Comparison of ENCODE assay signal across 21 cellular contexts in the genomic region with DNA sequence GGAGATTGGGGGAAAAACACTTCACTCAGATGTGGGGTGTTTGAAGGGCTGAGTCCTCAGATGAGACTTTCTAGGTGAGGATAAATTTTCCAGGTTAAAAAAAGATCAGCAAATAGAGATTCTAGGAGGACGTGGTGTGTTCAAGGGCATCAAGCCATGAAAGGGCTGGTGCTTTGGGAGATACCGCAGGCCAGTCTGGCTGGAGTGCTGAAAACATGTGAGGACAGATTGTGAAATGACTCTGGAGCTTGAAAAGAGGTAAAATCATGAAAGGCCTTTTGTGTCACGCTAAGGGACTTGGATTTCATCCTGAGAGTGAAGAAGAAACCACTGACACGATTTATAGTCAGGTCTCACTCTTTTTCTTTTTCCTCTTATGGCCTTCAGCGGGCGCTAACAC.
DNase-seq lines count a peak whose midpoint lies in the region; ATAC-seq and TF ChIP-seq lines count a peak whose summit lies in the region.
"Had no signal": no experiment of that assay in that cellular context is flagged by ENCODE, and none has a peak within 500 bp of the region (broad histone marks: within the 10 kb centered on the region; RNA-seq: fewer than 3 reads in every experiment).

No MANE protein-coding gene starts in this region.

- intact Hi-C loops in Right ventricle myocardium superior (cut with DNase I) (no loop called here), cardiac septum (cut with DNase I) (no loop called here), right cardiac atrium (cut with DNase I) (no loop called here), lower leg skin (cut with DNase I; ENCODE audit: low total_unique reads) (no loop called here)

- 52% methylated on average over 6 of the region's 6 CpGs for WGBS in right cardiac atrium
- WGBS in lower leg skin, 2 donors = 53 to 63% methylated on average over 6 of the region's 6 CpGs

- no peak for TF ChIP-seq CTCF in lower leg skin (IDR thresholded peaks at IDR 0.05)

- peak; percentile 97 for ATAC-seq in Right ventricle myocardium superior (ENCODE audit: poor library complexity)
- peak; percentile 71 to 94 for ATAC-seq in right cardiac atrium
- ATAC-seq: GM12878, HCT116, Panc1, SK-N-SH treated with all-trans-retinoic acid at 6 μM for 48 hours had no signal

- peak; percentile 64 for DNase-seq in Right ventricle myocardium superior
- DNase-seq in cardiac septum (ENCODE audit: low spot score) = no peak
- peak in 2 of 3 donors; percentile 50 to 79 for DNase-seq in right cardiac atrium
- peak; percentile 12 for DNase-seq in midbrain (lab: John Stamatoyannopoulos, UW)
- DNase-seq in lower leg skin (ENCODE audit: low spot score in 2 of 2) = no peak
- DNase-seq in NCI-H1048 (lab: John Stamatoyannopoulos, UW) = no peak
- no peak for DNase-seq in KG1 (lab: John Stamatoyannopoulos, UW)
- DNase-seq: CD4-positive, CD25-positive, alpha-beta regulatory T cell; NCI-H1092; NCI-H1417 treated with DMSO at 0.1 percent for 48 hours; NCI-H1694 treated with DMSO at 0.1 percent for 48 hours; NCI-H2081; NCI-H2171; NCI-H226; NCI-H510A; NCI-H69 had no signal

- peaks cover 1% of the 10 kb centered on the region for H3K4me1 ChIP-seq in right cardiac atrium (ENCODE audit: control insufficient read depth, insufficient read depth, low read length)
- H3K4me1 ChIP-seq: BLaER1 had no signal

- H3K4me3 ChIP-seq in right cardiac atrium (ENCODE audit: low read length) (no peak overlapping the region), lower leg skin (ENCODE audit: low read depth, poor library complexity, severe bottlenecking) (no peak overlapping the region)
- H3K4me3 ChIP-seq: BLaER1, GM12878 had no signal

- no peaks in the 10 kb centered on the region for H3K27me3 ChIP-seq in right cardiac atrium (ENCODE audit: control insufficient read depth, insufficient read depth)
- H3K27me3 ChIP-seq: BLaER1 had no signal

- no peaks in the 10 kb centered on the region for H3K9me3 ChIP-seq in right cardiac atrium (ENCODE audit: control insufficient read depth, low read length)
- H3K9me3 ChIP-seq: BLaER1 had no signal

- H3K27ac ChIP-seq in right cardiac atrium (ENCODE audit: low read length) = no peak overlapping the region
- H3K27ac ChIP-seq: BLaER1 had no signal

- no peak for TF ChIP-seq POLR2A in lower leg skin (IDR thresholded peaks at IDR 0.05)

Comparison
In these comparisons a context has a peak if more than half of its experiments do, and no peak if none do; other contexts are left out.
1. DNase-seq: peak in Right ventricle myocardium superior (single experiment), right cardiac atrium (2 of 3) and midbrain (single experiment); none in cardiac septum (single experiment), lower leg skin (0 of 2), NCI-H1048 (single experiment) and KG1 (single experiment).